ENCODE assay signal across 9 cellular contexts in the genomic region with DNA sequence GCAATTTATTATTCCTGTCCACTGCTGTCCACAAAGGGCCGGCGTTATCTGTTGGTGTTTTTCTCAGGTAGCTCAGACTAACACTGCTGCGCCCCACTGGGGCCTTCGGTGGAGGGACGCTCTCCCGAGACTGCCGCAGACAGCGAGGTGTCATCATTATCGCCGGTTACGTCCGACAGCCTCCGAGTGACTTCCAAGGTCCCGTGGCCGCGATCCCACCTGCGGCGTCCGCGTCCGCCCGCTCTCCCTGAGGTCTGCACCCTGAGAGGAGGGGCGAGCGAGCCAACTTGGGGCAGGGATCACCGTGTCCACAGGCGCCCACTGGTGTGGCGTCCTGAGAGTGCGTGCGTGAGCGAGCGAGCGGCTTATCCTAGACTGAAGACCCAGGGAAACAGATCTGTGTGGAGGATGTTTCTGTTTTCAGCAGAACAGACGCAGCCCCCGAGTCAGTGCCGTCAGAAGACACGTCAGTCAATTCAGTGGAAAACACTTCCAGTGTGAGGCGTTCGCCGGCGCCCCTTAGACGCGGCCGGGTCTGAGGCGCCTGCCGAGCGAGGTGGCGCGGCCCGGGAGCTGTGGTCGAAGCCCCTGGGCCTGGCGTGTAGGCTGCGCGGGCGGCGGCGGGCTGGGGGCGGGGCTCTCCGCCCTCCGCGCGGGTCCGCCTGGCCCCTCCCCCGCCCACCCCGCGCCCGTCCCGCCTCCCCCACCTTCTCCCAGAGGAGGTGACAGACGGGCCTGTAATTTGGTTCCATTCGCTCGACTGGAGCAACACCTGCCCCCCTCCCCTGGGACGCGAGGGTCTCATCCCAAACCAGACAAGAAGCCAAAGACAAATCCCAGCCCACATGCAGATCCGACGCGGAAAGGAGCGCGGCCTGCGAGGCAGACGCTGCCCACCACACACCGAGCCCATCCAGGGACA. TPM values are rescaled to one million over a fixed set of nuclear protein-coding genes. Genes with fewer than 3 reads are reported as not detected.
DNase-seq lines count a peak whose midpoint lies in the region; ATAC-seq and TF ChIP-seq lines count a peak whose summit lies in the region.
"Had no signal": no experiment of that assay in that cellular context is flagged by ENCODE, and none has a peak within 500 bp of the region (broad histone marks: within the 10 kb centered on the region; RNA-seq: fewer than 3 reads in every experiment).

No MANE protein-coding gene starts in this region.

- H3K27ac ChIP-seq in right atrium auricular region (peak overlapping the region in 1 of 2 donors; percentile 17), psoas muscle (no peak overlapping the region)
- H3K27ac ChIP-seq: BLaER1 had no signal

- WGBS in psoas muscle, 3 donors, result 5 to 8% (median 6%) methylated on average over 63 to 80 of the region's 80 CpGs

- DNase-seq in NCI-H1417 (lab: John Stamatoyannopoulos, UW) (peak in 2 of 3 experiments; percentile 31 to 32), NCI-H1417 treated with DMSO at 0.1 percent for 48 hours (lab: John Stamatoyannopoulos, UW) (no peak), right atrium auricular region (ENCODE audit: low spot score) (no peak), psoas muscle (peak in 1 of 2 donors; percentile 24), ACHN (no peak)
- no peak for DNase-seq in activated T-helper 2 cell treated with anti-CD3 and anti-CD28 coated beads, Interferon-gamma antibody, Interleukin-2, Interleukin-4, amounts not matched to agents 10 μg/mL and 5 μg/mL and 100 μg/mL, durations not matched to agents 14 hours and 24 hours and 36 hours (ENCODE audit: low spot score)

- H3K27ac Mint-ChIP-seq in activated T-helper 2 cell treated with anti-CD3 and anti-CD28 coated beads, Interferon-gamma antibody, Interleukin-2, Interleukin-4, amounts not matched to agents 10 μg/mL and 5 μg/mL and 100 μg/mL, durations not matched to agents 14 hours and 24 hours and 36 hours, result no peak overlapping the region

- H3K9me3 ChIP-seq in right atrium auricular region, result no peaks in the 10 kb centered on the region
- no peaks in the 10 kb centered on the region for H3K9me3 ChIP-seq in psoas muscle
- H3K9me3 ChIP-seq: BLaER1 had no signal

- H3K36me3 ChIP-seq in right atrium auricular region, result no peaks in the 10 kb centered on the region
- no peaks in the 10 kb centered on the region for H3K36me3 ChIP-seq in psoas muscle (ENCODE audit: insufficient read depth in 1 of 2, low read depth in 1 of 2)
- H3K36me3 ChIP-seq: BLaER1 had no signal

- no peak for TF ChIP-seq CTCF in right atrium auricular region (IDR thresholded peaks at IDR 0.05)
- TF ChIP-seq CTCF in psoas muscle (IDR thresholded peaks at IDR 0.05), result no peak

- ATAC-seq in psoas muscle (peak; percentile 33 to 61 (median 44)), GM19463 (IDR thresholded peaks at IDR 0.05; ENCODE audit: unreplicated experiment) (no peak), GM19395 (IDR thresholded peaks at IDR 0.05; ENCODE audit: unreplicated experiment) (no peak)

- H3K4me1 Mint-ChIP-seq in activated T-helper 2 cell treated with anti-CD3 and anti-CD28 coated beads, Interferon-gamma antibody, Interleukin-2, Interleukin-4, amounts not matched to agents 10 μg/mL and 5 μg/mL and 100 μg/mL, durations not matched to agents 14 hours and 24 hours and 36 hours (ENCODE audit: low read depth), result peaks cover 6% of the 10 kb centered on the region

- peak overlapping the region; percentile 64 for H3K4me3 Mint-ChIP-seq in activated T-helper 2 cell treated with anti-CD3 and anti-CD28 coated beads, Interferon-gamma antibody, Interleukin-2, Interleukin-4, amounts not matched to agents 10 μg/mL and 5 μg/mL and 100 μg/mL, durations not matched to agents 14 hours and 24 hours and 36 hours (ENCODE audit: low read depth)

- H3K4me3 ChIP-seq in right atrium auricular region (peak overlapping the region; percentile 44 to 54), psoas muscle (peak overlapping the region; percentile 62)
- H3K4me3 ChIP-seq: BLaER1 had no signal

- in situ Hi-C loops in ACHN (cut with HindIII; ENCODE audit: low pct_ligation_motif_present, low pct_unique_long_range_greater_than_20kb, low sequenced_read_pairs), result no loop called here

- H3K4me1 ChIP-seq in right atrium auricular region (peaks cover 3 to 8% of the 10 kb centered on the region in 2 donors), psoas muscle (peaks cover 4% of the 10 kb centered on the region)
- H3K4me1 ChIP-seq: BLaER1 had no signal

- intact Hi-C loops in activated T-helper 2 cell treated with anti-CD3 and anti-CD28 coated beads, Interferon-gamma antibody, Interleukin-2, Interleukin-4, amounts not matched to agents 10 μg/mL and 5 μg/mL and 100 μg/mL, durations not matched to agents 14 hours and 24 hours and 36 hours (cut with micrococcal nuclease), result no loop called here
- intact Hi-C loops in psoas muscle (cut with DNase I), result no loop called here

- H3K27me3 ChIP-seq in right atrium auricular region (no peaks in the 10 kb centered on the region), psoas muscle (ENCODE audit: insufficient read depth in 3 of 3, low read length in 2 of 3) (peaks cover 0 to 43% (median 2%) of the 10 kb centered on the region in 3 donors)
- H3K27me3 ChIP-seq: BLaER1 had no signal

- no peaks in the 10 kb centered on the region for H3K36me3 Mint-ChIP-seq in activated T-helper 2 cell treated with anti-CD3 and anti-CD28 coated beads, Interferon-gamma antibody, Interleukin-2, Interleukin-4, amounts not matched to agents 10 μg/mL and 5 μg/mL and 100 μg/mL, durations not matched to agents 14 hours and 24 hours and 36 hours (ENCODE audit: low read depth)

- H3K9me3 Mint-ChIP-seq in activated T-helper 2 cell treated with anti-CD3 and anti-CD28 coated beads, Interferon-gamma antibody, Interleukin-2, Interleukin-4, amounts not matched to agents 10 μg/mL and 5 μg/mL and 100 μg/mL, durations not matched to agents 14 hours and 24 hours and 36 hours, result no peaks in the 10 kb centered on the region

- peaks cover 59% of the 10 kb centered on the region for H3K27me3 Mint-ChIP-seq in activated T-helper 2 cell treated with anti-CD3 and anti-CD28 coated beads, Interferon-gamma antibody, Interleukin-2, Interleukin-4, amounts not matched to agents 10 μg/mL and 5 μg/mL and 100 μg/mL, durations not matched to agents 14 hours and 24 hours and 36 hours (ENCODE audit: low read depth)

RNA-seq across cellular contexts. Expression of gene NHLH2, which starts 12.6 kb away (rescaled TPM):
- not detected in 2 replicates for total RNA-seq in activated T-helper 2 cell treated with anti-CD3 and anti-CD28 coated beads, Interferon-gamma antibody, Interleukin-2, Interleukin-4, amounts not matched to agents 10 μg/mL and 5 μg/mL and 100 μg/mL, durations not matched to agents 14 hours and 24 hours and 36 hours
- total RNA-seq in right atrium auricular region (not detected), psoas muscle (not detected)
- not detected for polyA plus RNA-seq in psoas muscle

RNA-seq across cellular contexts. Expression of gene CASQ2, which starts 59.8 kb away (rescaled TPM):
- not detected in 2 replicates for total RNA-seq in activated T-helper 2 cell treated with anti-CD3 and anti-CD28 coated beads, Interferon-gamma antibody, Interleukin-2, Interleukin-4, amounts not matched to agents 10 μg/mL and 5 μg/mL and 100 μg/mL, durations not matched to agents 14 hours and 24 hours and 36 hours
- 1,000 to 10,000 TPM in 1 of 2 donors, 100 to 1,000 TPM in 1; 673 to 1,066 TPM for total RNA-seq in right atrium auricular region
- total RNA-seq in psoas muscle, result 100 to 1,000 TPM in 2 of 4 donors, 10 to 100 TPM in 2; 56.4 to 271 (median 148) TPM
- 10 to 100 TPM; 68.3 to 85.0 (median 84.0) TPM for polyA plus RNA-seq in psoas muscle

Comparison
In these comparisons a context has a peak if more than half of its experiments do, and no peak if none do; other contexts are left out.
1. DNase-seq: peak in NCI-H1417 (2 of 3); none in NCI-H1417 treated with DMSO at 0.1 percent for 48 hours (single experiment), activated T-helper 2 cell treated with anti-CD3 and anti-CD28 coated beads, Interferon-gamma antibody, Interleukin-2, Interleukin-4, amounts not matched to agents 10 μg/mL and 5 μg/mL and 100 μg/mL, durations not matched to agents 14 hours and 24 hours and 36 hours (single experiment), right atrium auricular region (single experiment) and ACHN (single experiment).
2. ATAC-seq: peak in psoas muscle (4 of 4); none in GM19463 (single experiment) and GM19395 (single experiment).
3. RNA of gene CASQ2, which starts 59.8 kb away (total RNA-seq): 673 to 1,066 TPM in right atrium auricular region and 56.4 to 271 TPM in psoas muscle; not detected in activated T-helper 2 cell treated with anti-CD3 and anti-CD28 coated beads, Interferon-gamma antibody, Interleukin-2, Interleukin-4, amounts not matched to agents 10 μg/mL and 5 μg/mL and 100 μg/mL, durations not matched to agents 14 hours and 24 hours and 36 hours; every median in the first group is over 10 times any median in the second.